Comparison of ENCODE assay signal across 23 cellular contexts in the genomic region with DNA sequence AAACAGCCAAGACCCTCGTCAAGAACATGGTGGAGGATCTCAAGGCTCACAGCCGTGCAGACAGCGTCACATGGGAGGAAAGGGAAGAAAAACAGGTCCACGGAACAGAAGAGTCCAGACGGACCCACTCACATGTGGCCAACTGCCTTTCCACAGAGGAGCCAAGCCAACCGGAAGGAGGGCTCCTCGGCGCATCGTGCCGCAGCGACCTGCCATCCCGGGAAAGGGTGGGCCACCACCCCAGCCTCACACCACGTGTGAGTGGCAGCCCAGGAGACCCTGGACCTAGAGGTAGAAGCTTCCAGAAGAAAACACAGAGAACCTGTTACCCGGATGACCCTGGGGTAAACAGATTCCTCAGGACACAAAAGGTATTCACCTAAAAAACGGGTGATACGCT.
"Had no signal": no experiment of that assay in that cellular context is flagged by ENCODE, and none has a peak within 500 bp of the region (broad histone marks: within the 10 kb centered on the region; RNA-seq: fewer than 3 reads in every experiment).

No MANE protein-coding gene starts in this region.

- H3K27ac Mint-ChIP-seq: activated naive CD8-positive, alpha-beta T cell treated with anti-CD3 and anti-CD28 coated beads, Interleukin-2, amount 50 U/mL, for 24 hours had no signal

- ATAC-seq: activated naive CD8-positive, alpha-beta T cell treated with anti-CD3 and anti-CD28 coated beads, Interleukin-2, amount 50 U/mL, for 24 hours; foreskin keratinocyte; left lung; psoas muscle had no signal

- H3K27me3 Mint-ChIP-seq: activated naive CD8-positive, alpha-beta T cell treated with anti-CD3 and anti-CD28 coated beads, Interleukin-2, amount 50 U/mL, for 24 hours; naive B cell had no signal

- H3K9me3 ChIP-seq: left lung, psoas muscle, right atrium auricular region, spleen, stomach, suprapubic skin, tibial nerve had no signal

- H3K4me1 ChIP-seq: psoas muscle had no signal

- H3K4me3 ChIP-seq: cardiac muscle cell, hepatocyte, left lung, lung, psoas muscle, right atrium auricular region, spleen, stomach, suprapubic skin, tibial nerve had no signal

- H3K4me2 ChIP-seq: hepatocyte had no signal

- H3K4me3 Mint-ChIP-seq: activated naive CD8-positive, alpha-beta T cell treated with anti-CD3 and anti-CD28 coated beads, Interleukin-2, amount 50 U/mL, for 24 hours; neural crest cell had no signal

- H3K27me3 ChIP-seq: cardiac muscle cell, foreskin keratinocyte, hepatocyte, left lung, right atrium auricular region, spleen, stomach, suprapubic skin, tibial nerve had no signal

- H3K4me1 Mint-ChIP-seq: neural crest cell had no signal

- H3K9me3 Mint-ChIP-seq: activated naive CD8-positive, alpha-beta T cell treated with anti-CD3 and anti-CD28 coated beads, Interleukin-2, amount 50 U/mL, for 24 hours; naive B cell; neural crest cell had no signal

- H2AFZ ChIP-seq: hepatocyte had no signal

- DNase-seq: activated CD4-positive, alpha-beta T cell treated with anti-CD3 and anti-CD28 coated beads for 4 hours; activated CD4-positive, alpha-beta T cell treated with anti-CD3 and anti-CD28 coated beads, Interleukin-2, amount 50 U/mL, for 48 hours; activated CD4-positive, CD25-positive, alpha-beta regulatory T cell; activated naive CD4-positive, alpha-beta T cell treated with anti-CD3 and anti-CD28 coated beads, Interleukin-2, amount 50 U/mL, for 16 hours; activated naive CD8-positive, alpha-beta T cell treated with anti-CD3 and anti-CD28 coated beads, Interleukin-2, amount 50 U/mL, for 24 hours; activated T-cell treated with anti-CD3 and anti-CD28 coated beads, Interleukin-2, amount 50 U/mL, for 48 hours; effector memory CD4-positive, alpha-beta T cell; foreskin keratinocyte; kidney glomerular epithelial cell; left lung; naive B cell; psoas muscle; spleen; stimulated activated CD4-positive, alpha-beta T cell treated with anti-CD3 and anti-CD28 coated beads, Interleukin-4, amount 100 ng/mL, for 4 hours; stomach; T-helper 1 cell had no signal

- H3K27ac ChIP-seq: foreskin keratinocyte, hepatocyte, left lung, psoas muscle, right atrium auricular region, suprapubic skin, tibial nerve had no signal
